In genomic region chr6:111580401-111580800, GRCh38 we compare ENCODE assay signal across 29 cellular contexts. TPM values are rescaled to one million over a fixed set of nuclear protein-coding genes. Genes with fewer than 3 reads are reported as not detected.
A peak's percentile ranks its signal among the peaks of the same experiment; 100 is the strongest.
DNase-seq lines count a peak whose midpoint lies in the region; ATAC-seq, FAIRE-seq and TF ChIP-seq lines count a peak whose summit lies in the region.
"Had no signal": no experiment of that assay in that cellular context is flagged by ENCODE, and none has a peak within 500 bp of the region (broad histone marks: within the 10 kb centered on the region; RNA-seq: fewer than 3 reads in every experiment).

No MANE protein-coding gene starts in this region.

- no peak for TF ChIP-seq EP300 in HepG2 (IDR thresholded peaks at IDR 0.05; ENCODE audit: low read depth in 2 of 2, low read length in 2 of 2)
- TF ChIP-seq EP300 in HepG2 (CRISPR knock-in tag; IDR thresholded peaks at IDR 0.05; ENCODE audit: borderline replicate concordance) = no peak

- CTCF ChIA-PET in HepG2 (lab: Yijun Ruan, JAX; ENCODE audit: low intra/inter-chr PET ratio, low total read pairs) = no interaction called here

- peaks cover 61% of the 10 kb centered on the region for H3K36me3 Mint-ChIP-seq in stimulated activated effector memory CD8-positive, alpha-beta T cell treated with anti-CD3 and anti-CD28 coated beads, Interleukin-12 subunit alpha, Interleukin-12 subunit beta, amount 100 ng/mL, for 72 hours

- H2AFZ ChIP-seq in HepG2 (ENCODE audit: low read length) = no peak overlapping the region
- no peak overlapping the region for H2AFZ ChIP-seq in keratinocyte (ENCODE audit: control insufficient read depth, low read length)
- H2AFZ ChIP-seq: hepatocyte had no signal

- H3K79me2 ChIP-seq in HepG2 (ENCODE audit: insufficient read depth, low read length) (no peaks in the 10 kb centered on the region), keratinocyte (ENCODE audit: control insufficient read depth, insufficient read depth, low read length) (peaks cover 52% of the 10 kb centered on the region)

- H3K27ac ChIP-seq in HepG2 (ENCODE audit: extremely low read length, insufficient read depth, low read length) = no peak overlapping the region
- H3K27ac ChIP-seq in right lobe of liver = no peak overlapping the region
- H3K27ac ChIP-seq in keratinocyte (ENCODE audit: control insufficient read depth, insufficient read depth, low read length) = peak overlapping the region; percentile 40
- peak overlapping the region; percentile 55 for H3K27ac ChIP-seq in vagina
- H3K27ac ChIP-seq: hepatocyte, upper lobe of right lung had no signal

- H3K4me3 Mint-ChIP-seq in stimulated activated effector memory CD8-positive, alpha-beta T cell treated with anti-CD3 and anti-CD28 coated beads, Interleukin-12 subunit alpha, Interleukin-12 subunit beta, amount 100 ng/mL, for 72 hours = no peak overlapping the region
- H3K4me3 Mint-ChIP-seq: CD14-positive monocyte; effector memory CD8-positive, alpha-beta T cell; naive thymus-derived CD8-positive, alpha-beta T cell had no signal

- no peaks in the 10 kb centered on the region for H3K9me1 ChIP-seq in keratinocyte (ENCODE audit: control insufficient read depth, extremely low read depth, insufficient read depth, low read length)

- peaks cover 8% of the 10 kb centered on the region for H3K4me1 Mint-ChIP-seq in stimulated activated effector memory CD8-positive, alpha-beta T cell treated with anti-CD3 and anti-CD28 coated beads, Interleukin-12 subunit alpha, Interleukin-12 subunit beta, amount 100 ng/mL, for 72 hours

- TF ChIP-seq CTCF in HepG2 (CRISPR knock-in tag; IDR thresholded peaks at IDR 0.05) = no peak
- TF ChIP-seq CTCF in right lobe of liver (IDR thresholded peaks at IDR 0.05) = no peak
- no peak for TF ChIP-seq CTCF in keratinocyte (optimal IDR thresholded peaks at IDR 0.05 in 1 of 3, IDR thresholded peaks at IDR 0.05 in 1 of 3, conservative IDR thresholded peaks at IDR 0.05 in 1 of 3; ENCODE audit: extremely low read depth in 1 of 3, insufficient read depth in 2 of 3, low read length in 3 of 3)
- TF ChIP-seq CTCF in vagina (IDR thresholded peaks at IDR 0.05) = no peak

- H3K27me3 ChIP-seq in HepG2 (ENCODE audit: control insufficient read depth in 1 of 2, insufficient read depth in 2 of 2, low read length in 2 of 2) = no peaks in the 10 kb centered on the region
- no peaks in the 10 kb centered on the region for H3K27me3 ChIP-seq in right lobe of liver
- no peaks in the 10 kb centered on the region for H3K27me3 ChIP-seq in adipocyte (replicated peaks; ENCODE audit: control insufficient read depth, insufficient read depth, low read length)
- no peaks in the 10 kb centered on the region for H3K27me3 ChIP-seq in keratinocyte (ENCODE audit: control insufficient read depth, extremely low read depth, insufficient read depth, low read length)
- H3K27me3 ChIP-seq in vagina = no peaks in the 10 kb centered on the region
- H3K27me3 ChIP-seq: hepatocyte, upper lobe of right lung had no signal

- TF ChIP-seq POLR2A in HepG2 (IDR thresholded peaks at IDR 0.05; ENCODE audit: insufficient read depth in 1 of 2, low read depth in 2 of 2, low read length in 2 of 2) (no peak), right lobe of liver (IDR thresholded peaks at IDR 0.05) (no peak), vagina (IDR thresholded peaks at IDR 0.05) (no peak)

- FAIRE-seq in HepG2 (lab: Jason Lieb, UNC) (peak; percentile 18), keratinocyte (lab: Jason Lieb, UNC) (no peak)
- FAIRE-seq: bronchial epithelial cell, colon, GM18507 had no signal

- no peak overlapping the region for H3K4me2 ChIP-seq in HepG2 (ENCODE audit: low read depth, low read length)
- H3K4me2 ChIP-seq in keratinocyte (ENCODE audit: control insufficient read depth, extremely low read depth, insufficient read depth, low read depth, low read length) = no peak overlapping the region
- H3K4me2 ChIP-seq: hepatocyte, SK-N-SH had no signal

- DNase-seq in HepG2 (ENCODE audit: low spot score) (no peak), right lobe of liver (no peak), adipocyte (ENCODE audit: low read depth) (no peak), keratinocyte (ENCODE audit: low read depth, low spot score) (no peak), vagina (ENCODE audit: extremely low spot score in 2 of 2) (no peak), NCI-H526 (lab: John Stamatoyannopoulos, UW) (no peak)
- DNase-seq in stimulated activated effector memory CD8-positive, alpha-beta T cell treated with anti-CD3 and anti-CD28 coated beads, Interleukin-12 subunit alpha, Interleukin-12 subunit beta, amount 100 ng/mL, for 72 hours (ENCODE audit: low spot score in 2 of 2) = no peak
- DNase-seq: activated CD4-positive, alpha-beta T cell treated with anti-CD3 and anti-CD28 coated beads for 4 hours; activated gamma-delta T cell; activated T-cell treated with anti-CD3 and anti-CD28 coated beads for 4 hours; amniotic stem cell; Calu3; DMS79 treated with DMSO at 0.1 percent for 48 hours; effector memory CD8-positive, alpha-beta T cell; foreskin melanocyte; midbrain; naive thymus-derived CD8-positive, alpha-beta T cell; NCI-H1105 treated with DMSO at 0.1 percent for 48 hours; nucleus accumbens; SK-N-SH; stimulated activated CD4-positive, alpha-beta T cell treated with anti-CD3 and anti-CD28 coated beads, Interleukin-2, amount 100 ng/mL, for 24 hours; upper lobe of right lung had no signal

- POLR2A ChIA-PET in HepG2 (lab: Yijun Ruan, JAX) = interaction anchor here (1.2 kb wide), 1 partner anchor 8 kb away, joined by 3 read pairs; no protein-coding TSS in a partner anchor

- no peaks in the 10 kb centered on the region for H3K9me3 Mint-ChIP-seq in stimulated activated effector memory CD8-positive, alpha-beta T cell treated with anti-CD3 and anti-CD28 coated beads, Interleukin-12 subunit alpha, Interleukin-12 subunit beta, amount 100 ng/mL, for 72 hours
- H3K9me3 Mint-ChIP-seq: CD14-positive monocyte; effector memory CD8-positive, alpha-beta T cell; naive thymus-derived CD8-positive, alpha-beta T cell had no signal

- dilution Hi-C loops in keratinocyte (cut with MboI; ENCODE audit: extremely low pct_ligation_motif_present, low sequenced_read_pairs) = no loop called here

- no peak for TF ChIP-seq RAD21 in HepG2 (CRISPR knock-in tag; IDR thresholded peaks at IDR 0.05)

- intact Hi-C loops in HepG2 (cut with micrococcal nuclease; ENCODE audit: unreplicated experiment) = no loop called here
- intact Hi-C loops in right lobe of liver (cut with DNase I) = no loop called here
- intact Hi-C loops in vagina (cut with DNase I) = no loop called here

- WGBS in HepG2 (ENCODE audit: low lambda C conversion rate) = 84% methylated on average over 6 of the region's 6 CpGs
- 92% methylated on average over 6 of the region's 6 CpGs for WGBS in right lobe of liver (ENCODE audit: insufficient coverage, low coverage, low lambda C conversion rate, missing lambda C conversion rate)

- no peak overlapping the region for H3K27ac Mint-ChIP-seq in stimulated activated effector memory CD8-positive, alpha-beta T cell treated with anti-CD3 and anti-CD28 coated beads, Interleukin-12 subunit alpha, Interleukin-12 subunit beta, amount 100 ng/mL, for 72 hours

- H3K9me3 ChIP-seq in HepG2 (ENCODE audit: low read length) (no peaks in the 10 kb centered on the region), right lobe of liver (no peaks in the 10 kb centered on the region), adipocyte (ENCODE audit: control insufficient read depth, low read length) (no peaks in the 10 kb centered on the region), keratinocyte (ENCODE audit: control insufficient read depth, low read depth, low read length) (no peaks in the 10 kb centered on the region), vagina (no peaks in the 10 kb centered on the region)
- H3K9me3 ChIP-seq: HAP-1, SK-N-SH, upper lobe of right lung had no signal

- H3K36me3 ChIP-seq in HepG2 (replicated peaks in 1 of 2; ENCODE audit: control insufficient read depth in 1 of 2, insufficient read depth in 2 of 2, low read length in 2 of 2) = peaks cover 0 to 21% of the 10 kb centered on the region in 2 experiments; a peak in 2 of 5 replicates
- peaks cover 0 to 23% (median 5%) of the 10 kb centered on the region in 4 donors for H3K36me3 ChIP-seq in right lobe of liver
- H3K36me3 ChIP-seq in adipocyte (ENCODE audit: control insufficient read depth, insufficient read depth, low read length, severe bottlenecking) = peaks cover 44% of the 10 kb centered on the region
- H3K36me3 ChIP-seq in keratinocyte (ENCODE audit: control insufficient read depth in 2 of 2, extremely low read depth in 1 of 2, insufficient read depth in 2 of 2, low read length in 2 of 2) = peaks cover 27 to 61% of the 10 kb centered on the region in 2 experiments
- H3K36me3 ChIP-seq in vagina = peaks cover 0 to 17% of the 10 kb centered on the region in 2 donors

- H4K20me1 ChIP-seq in HepG2 (ENCODE audit: insufficient read depth, low read length) = no peaks in the 10 kb centered on the region
- no peaks in the 10 kb centered on the region for H4K20me1 ChIP-seq in keratinocyte (ENCODE audit: control insufficient read depth, extremely low read depth, insufficient read depth, low read length)

- H3K4me3 ChIP-seq in HepG2 (replicated peaks in 1 of 3; ENCODE audit: insufficient read depth in 1 of 3, low read depth in 2 of 3, low read length in 3 of 3) (no peak overlapping the region), right lobe of liver (no peak overlapping the region), adipocyte (ENCODE audit: low read length) (no peak overlapping the region), keratinocyte (ENCODE audit: control insufficient read depth in 2 of 3, extremely low read depth in 1 of 3, insufficient read depth in 2 of 3, low read depth in 1 of 3, low read length in 3 of 3) (no peak overlapping the region), vagina (no peak overlapping the region)
- H3K4me3 ChIP-seq: HAP-1, hepatocyte, upper lobe of right lung had no signal

- ATAC-seq in HepG2 (no peak), right lobe of liver (no peak), HG02571 (IDR thresholded peaks at IDR 0.05; ENCODE audit: unreplicated experiment) (no peak)
- ATAC-seq in stimulated activated effector memory CD8-positive, alpha-beta T cell treated with anti-CD3 and anti-CD28 coated beads, Interleukin-12 subunit alpha, Interleukin-12 subunit beta, amount 100 ng/mL, for 72 hours = no peak
- ATAC-seq: effector memory CD8-positive, alpha-beta T cell; naive thymus-derived CD8-positive, alpha-beta T cell had no signal

- no peak overlapping the region for H3K9ac ChIP-seq in HepG2 (ENCODE audit: insufficient read depth, low read depth, low read length)
- peak overlapping the region; percentile 58 for H3K9ac ChIP-seq in adipocyte (ENCODE audit: low read length)
- H3K9ac ChIP-seq in keratinocyte (ENCODE audit: control insufficient read depth, extremely low read depth, insufficient read depth, low read length) = no peak overlapping the region
- H3K9ac ChIP-seq: SK-N-SH had no signal

- peaks cover 3% of the 10 kb centered on the region for H3K4me1 ChIP-seq in HepG2 (ENCODE audit: insufficient read depth, low read length)
- H3K4me1 ChIP-seq in right lobe of liver = peaks cover 0 to 2% (median under 1%) of the 10 kb centered on the region in 4 donors
- H3K4me1 ChIP-seq in adipocyte (ENCODE audit: control insufficient read depth, insufficient read depth, low read length) = peaks cover 63% of the 10 kb centered on the region
- peaks cover 8% of the 10 kb centered on the region for H3K4me1 ChIP-seq in keratinocyte (ENCODE audit: control insufficient read depth, extremely low read depth, insufficient read depth, low read length)
- H3K4me1 ChIP-seq in vagina = peaks cover 48% of the 10 kb centered on the region

- no TSS peak for BruUV-seq in HepG2 (replicated peaks; lab: Mats Ljungman, UMichigan)

- in situ Hi-C loops in HepG2 (cut with HindIII; ENCODE audit: extremely low pct_ligation_motif_present, low pct_unique_long_range_greater_than_20kb) = no loop called here

RNA-seq across cellular contexts. Expression of gene TRAF3IP2, which starts 25.3 kb away (rescaled TPM):
- 7.2 and 8.1 TPM in 2 replicates for total RNA-seq in HepG2 (2016; rRNA removed; fragmentation: Illumina TruSeq; extraction: Trizol)
- 3.0 and 3.4 TPM in 2 replicates for total RNA-seq in HepG2 (2016; cell fraction: cytosol; rRNA removed; fragmentation: Illumina TruSeq; extraction: Trizol; ENCODE audit: low read depth)
- total RNA-seq in HepG2 (2016; cell fraction: insoluble cytoplasmic fraction; rRNA removed; fragmentation: Illumina TruSeq; extraction: Trizol) = 6.7 and 7.7 TPM in 2 replicates
- 8.2 and 8.7 TPM in 2 replicates for total RNA-seq in HepG2 (2016; cell fraction: membrane; rRNA removed; fragmentation: Illumina TruSeq; extraction: Trizol)
- 4.9 and 7.7 TPM in 2 replicates for total RNA-seq in HepG2 (2016; cell fraction: nucleus; rRNA removed; fragmentation: Illumina TruSeq; extraction: Trizol)
- polyA plus RNA-seq in HepG2 (2011; rRNA removed) = 6.7 and 9.0 TPM in 2 replicates
- polyA plus RNA-seq in HepG2 (2011; cell fraction: cytosol; rRNA removed) = 6.2 and 8.5 TPM in 2 replicates
- 3.9 and 4.2 TPM in 2 replicates for polyA plus RNA-seq in HepG2 (2011; cell fraction: nucleus; rRNA removed)
- 7.5 and 14.6 TPM in 2 replicates for polyA plus RNA-seq in HepG2 (2012)
- polyA plus RNA-seq in HepG2 (2016; cell fraction: cytosol; fragmentation: Illumina TruSeq; extraction: Trizol; ENCODE audit: low read depth) = 2.9 and 3.1 TPM in 2 replicates
- polyA plus RNA-seq in HepG2 (2016; cell fraction: insoluble cytoplasmic fraction; fragmentation: Illumina TruSeq; extraction: Trizol; ENCODE audit: low read depth) = 7.0 and 10.0 TPM in 2 replicates
- polyA plus RNA-seq in HepG2 (2016; cell fraction: membrane; fragmentation: Illumina TruSeq; extraction: Trizol; ENCODE audit: low read depth) = 5.9 and 7.5 TPM in 2 replicates
- 4.2 and 6.1 TPM in 2 replicates for polyA plus RNA-seq in HepG2 (2016; cell fraction: nucleus; fragmentation: Illumina TruSeq; extraction: Trizol; ENCODE audit: insufficient read depth, low read depth)
- polyA minus RNA-seq in HepG2 (2011; rRNA and poly(A)+ RNA removed; ENCODE audit: low replicate concordance) = 22.7 and 33.3 TPM in 2 replicates
- polyA minus RNA-seq in HepG2 (2011; cell fraction: cytosol; rRNA and poly(A)+ RNA removed) = 5.7 and 6.9 TPM in 2 replicates
- polyA minus RNA-seq in HepG2 (2011; cell fraction: nucleus; rRNA and poly(A)+ RNA removed) = 5.8 TPM in 2 replicates
- 10 to 100 TPM in 2 of 6 experiments, 1 to 10 TPM in 4; 5.0 to 21.9 (median 8.6) TPM for total RNA-seq in right lobe of liver
- polyA plus RNA-seq in keratinocyte = 76.8 to 81.6 TPM (median 81.1 TPM) in 3 replicates
- polyA plus RNA-seq in keratinocyte (2011; ENCODE audit: low read depth) = 47.7 TPM
- 83.9 and 87.4 TPM in 2 replicates for polyA plus RNA-seq in keratinocyte (2011; cell fraction: cytosol; rRNA removed)
- polyA plus RNA-seq in keratinocyte (2011; cell fraction: nucleus; rRNA removed) = 81.5 and 96.9 TPM in 2 replicates
- polyA plus RNA-seq in keratinocyte (2012; ENCODE audit: low replicate concordance) = 74.8 and 75.5 TPM in 2 replicates
- 89.6 to 152 TPM (median 117 TPM) in 3 replicates for polyA minus RNA-seq in keratinocyte
- polyA minus RNA-seq in keratinocyte (2011; cell fraction: cytosol; rRNA and poly(A)+ RNA removed) = 76.4 TPM
- 48.5 and 58.3 TPM in 2 replicates for polyA minus RNA-seq in keratinocyte (2011; cell fraction: nucleus; rRNA and poly(A)+ RNA removed)
- total RNA-seq in vagina = 35.1 TPM

Comparison
In these comparisons a context has a peak if more than half of its experiments do, and no peak if none do; other contexts are left out.
1. H3K27ac ChIP-seq: peak in keratinocyte (single experiment) and vagina (single experiment); none in HepG2 (single experiment) and right lobe of liver (0 of 3).